17 cellular contexts compared by ENCODE assay signal in genomic region chr20:56710577-56711465, GRCh38.
DNase-seq lines count a peak whose midpoint lies in the region; ATAC-seq, FAIRE-seq and TF ChIP-seq lines count a peak whose summit lies in the region.
"Had no signal": no experiment of that assay in that cellular context is flagged by ENCODE, and none has a peak within 500 bp of the region (broad histone marks: within the 10 kb centered on the region; RNA-seq: fewer than 3 reads in every experiment).

No MANE protein-coding gene starts in this region.

- no peaks in the 10 kb centered on the region for H3K9me3 ChIP-seq in A549
- H3K9me3 ChIP-seq: neutrophil had no signal

- no peak for TF ChIP-seq RAD21 in A549 (conservative IDR thresholded peaks at IDR 0.05 in 1 of 2, IDR thresholded peaks at IDR 0.05 in 1 of 2)

- 15% methylated on average over 7 of the region's 8 CpGs for WGBS in A549 (ENCODE audit: missing lambda C conversion rate)

- H3K4me3 ChIP-seq in A549 (no peak overlapping the region), astrocyte of the cerebellum (ENCODE audit: low read depth, low read length) (no peak overlapping the region)

- POLR2A ChIA-PET in A549 (lab: Yijun Ruan, JAX): interaction anchor here (0.6 to 1.2 kb wide), 2 partner anchors 12 to 77 kb away, joined by 3 to 4 read pairs; no protein-coding TSS in a partner anchor

- TF ChIP-seq POLR2A in A549 (IDR thresholded peaks at IDR 0.05; ENCODE audit: low read length): no peak
- no peak for TF ChIP-seq POLR2A in GM12892 (IDR thresholded peaks at IDR 0.05; ENCODE audit: low read depth, low read length)

- no peaks in the 10 kb centered on the region for H3K27me3 ChIP-seq in foreskin keratinocyte
- H3K27me3 ChIP-seq: neutrophil had no signal

- no peak for TF ChIP-seq CTCF in A549 (IDR thresholded peaks at IDR 0.05)
- no peak for TF ChIP-seq CTCF in astrocyte of the cerebellum (IDR thresholded peaks at IDR 0.05; ENCODE audit: low read depth, low read length, missing control alignments)
- no peak for TF ChIP-seq CTCF in foreskin keratinocyte (conservative IDR thresholded peaks at IDR 0.05)

- TF ChIP-seq EP300 in A549 (IDR thresholded peaks at IDR 0.05): no peak

- CTCF ChIA-PET in A549 (lab: Yijun Ruan, JAX): interaction anchor here (0.9 to 1.4 kb wide), 5 partner anchors 10 to 264 kb away, joined by 3 to 5 read pairs (median 4); no protein-coding TSS in a partner anchor

- H3K27ac ChIP-seq in A549 (peak overlapping the region; percentile 19 to 60; a peak in 4 of 6 replicates), foreskin keratinocyte (no peak overlapping the region)
- H3K27ac ChIP-seq: neutrophil had no signal

- intact Hi-C loops in Right ventricle myocardium inferior (cut with DNase I): no loop called here

- H3K4me1 ChIP-seq in A549: peaks cover 13% of the 10 kb centered on the region
- H3K4me1 ChIP-seq in foreskin keratinocyte: no peaks in the 10 kb centered on the region

- peak; percentile 72 to 81 for ATAC-seq in A549
- peak; percentile 32 for ATAC-seq in foreskin keratinocyte
- ATAC-seq in Right ventricle myocardium inferior: no peak
- no peak for ATAC-seq in HG03039 (IDR thresholded peaks at IDR 0.05; ENCODE audit: unreplicated experiment)

- in situ Hi-C loops in astrocyte of the cerebellum (cut with HindIII; ENCODE audit: low sequenced_read_pairs): no loop called here

- FAIRE-seq in A549 (lab: Jason Lieb, UNC): peak; percentile 61
- FAIRE-seq in GM12892 (lab: Jason Lieb, UNC): no peak
- FAIRE-seq: GM19239, RCC 7860 had no signal

- H3K4me2 ChIP-seq in A549: peak overlapping the region; percentile 48

- DNase-seq in A549 (ENCODE audit: low read depth in 1 of 2, low spot score in 1 of 2): peak; percentile 38 to 77
- peak; percentile 77 for DNase-seq in HPDE6-E6E7 (ENCODE audit: extremely low spot score)
- DNase-seq in astrocyte of the cerebellum (ENCODE audit: low read depth): peak; percentile 18
- DNase-seq in foreskin keratinocyte: no peak
- DNase-seq in Right ventricle myocardium inferior (ENCODE audit: missing footprints): no peak
- DNase-seq in AML-193 (lab: John Stamatoyannopoulos, UW): no peak
- no peak for DNase-seq in GM12892 (ENCODE audit: insufficient read length)
- DNase-seq: activated CD4-positive, alpha-beta T cell treated with anti-CD3 and anti-CD28 coated beads, Interleukin-2, amount 50 U/mL, for 1 hour; activated T-cell treated with anti-CD3 and anti-CD28 coated beads, Interleukin-2, amount 50 U/mL, for 48 hours; KBM-7; midbrain; NCI-H1694; NCI-H524 had no signal

TF ChIP-seq in A549, 52 proteins besides CTCF, POLR2A, EP300 and RAD21:
- TF ChIP-seq FOSL2 (IDR thresholded peaks at IDR 0.05) (no peak), FOSL2 (CRISPR knock-in tag; IDR thresholded peaks at IDR 0.05) (0 out of 2 replicates have a peak, but pooled peaks have one; percentile 22), REST (IDR thresholded peaks at IDR 0.05) (no peak), ESRRA (IDR thresholded peaks at IDR 0.05; ENCODE audit: borderline replicate concordance, low read length) (no peak), CEBPB (IDR thresholded peaks at IDR 0.05) (no peak), CHD4 (IDR thresholded peaks at IDR 0.05; ENCODE audit: borderline replicate concordance) (no peak), HOXA7 (CRISPR knock-in tag; IDR thresholded peaks at IDR 0.05) (no peak), RNF2 (IDR thresholded peaks at IDR 0.05; ENCODE audit: borderline replicate concordance, low read depth) (no peak), ATOH8 (CRISPR knock-in tag; IDR thresholded peaks at IDR 0.05; ENCODE audit: low read depth) (no peak), KDM5A (IDR thresholded peaks at IDR 0.05) (no peak), MAX (IDR thresholded peaks at IDR 0.05) (peak; percentile 48; the same call in 1 of the 2 replicates), ZC3H11A (IDR thresholded peaks at IDR 0.05) (no peak), EHF (CRISPR knock-in tag; IDR thresholded peaks at IDR 0.05) (no peak), USF2 (IDR thresholded peaks at IDR 0.05) (no peak), CBX2 (IDR thresholded peaks at IDR 0.05; ENCODE audit: borderline replicate concordance, low read depth) (no peak), SMC3 (IDR thresholded peaks at IDR 0.05) (no peak), PBX3 (IDR thresholded peaks at IDR 0.05) (no peak)

Comparison
In these comparisons a context has a peak if more than half of its experiments do, and no peak if none do; other contexts are left out.
1. ATAC-seq: peak in A549 (2 of 2) and foreskin keratinocyte (single experiment); none in Right ventricle myocardium inferior (single experiment) and HG03039 (single experiment).
2. DNase-seq: peak in A549 (2 of 2), HPDE6-E6E7 (single experiment) and astrocyte of the cerebellum (single experiment); none in foreskin keratinocyte (0 of 2), Right ventricle myocardium inferior (single experiment), AML-193 (0 of 2) and GM12892 (single experiment).